In the genomic region with DNA sequence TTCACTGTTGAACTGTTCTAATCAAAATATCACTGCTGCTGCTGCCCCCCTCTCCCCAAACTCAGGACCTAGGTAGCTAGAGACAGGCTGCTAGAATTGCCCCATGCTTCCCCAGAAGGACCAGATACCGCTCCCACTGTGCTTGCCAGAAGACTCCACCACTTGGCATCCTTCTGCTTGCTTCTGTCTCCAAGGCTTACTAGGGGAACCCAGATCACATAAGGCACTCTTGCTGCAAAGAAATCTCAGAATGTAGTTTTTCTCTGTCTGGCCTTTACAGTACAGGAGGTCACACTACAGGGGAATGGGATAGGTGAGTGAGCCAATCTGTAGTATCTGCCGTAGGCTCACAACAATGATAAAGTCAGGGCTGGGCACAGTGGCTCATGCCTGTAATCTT, we compare ENCODE assay signal across 13 cellular contexts.
"Had no signal": no experiment of that assay in that cellular context is flagged by ENCODE, and none has a peak within 500 bp of the region (broad histone marks: within the 10 kb centered on the region; RNA-seq: fewer than 3 reads in every experiment).

No MANE protein-coding gene starts in this region.

- H3K27me3 ChIP-seq: stomach, uterus had no signal

- H3K4me3 Mint-ChIP-seq: nephron, T-helper 17 cell had no signal

- H3K4me3 ChIP-seq: stomach, uterus had no signal

- H3K36me3 ChIP-seq: stomach, uterus had no signal

- H3K27ac Mint-ChIP-seq: activated naive CD4-positive, alpha-beta T cell treated with anti-CD3 and anti-CD28 coated beads, Interleukin-2, amount 50 U/mL, for 72 hours had no signal

- H3K4me1 ChIP-seq: uterus had no signal

- FAIRE-seq: frontal cortex, TTC549 had no signal

- ATAC-seq: activated CD4-positive, CD25-positive, alpha-beta regulatory T cell treated with anti-CD3 and anti-CD28 coated beads, Interleukin-2, amount 50 U/mL, for 24 hours; activated naive CD4-positive, alpha-beta T cell treated with anti-CD3 and anti-CD28 coated beads, Interleukin-2, amount 50 U/mL, for 72 hours; SK-N-SH treated with all-trans-retinoic acid at 6 μM for 48 hours; T-helper 17 cell had no signal

- H3K9me3 ChIP-seq: stomach, uterus had no signal

- H3K9me3 Mint-ChIP-seq: activated naive CD4-positive, alpha-beta T cell treated with anti-CD3 and anti-CD28 coated beads, Interleukin-2, amount 50 U/mL, for 72 hours; nephron had no signal

- H3K36me3 Mint-ChIP-seq: activated naive CD4-positive, alpha-beta T cell treated with anti-CD3 and anti-CD28 coated beads, Interleukin-2, amount 50 U/mL, for 72 hours had no signal

- DNase-seq: activated effector memory CD4-positive, alpha-beta T cell treated with Interleukin-2 at 50 U/mL for 16 hours; activated T-cell treated with anti-CD3 and anti-CD28 coated beads, Interleukin-2, amount 50 U/mL, for 1 hour; hippocampal formation; stimulated activated CD4-positive, alpha-beta T cell treated with anti-CD3 and anti-CD28 coated beads, Interleukin-15, amount 100 ng/mL, for 24 hours; stomach; T-helper 17 cell; uterus had no signal
